ENCODE assay signal across 8 cellular contexts in the genomic region with DNA sequence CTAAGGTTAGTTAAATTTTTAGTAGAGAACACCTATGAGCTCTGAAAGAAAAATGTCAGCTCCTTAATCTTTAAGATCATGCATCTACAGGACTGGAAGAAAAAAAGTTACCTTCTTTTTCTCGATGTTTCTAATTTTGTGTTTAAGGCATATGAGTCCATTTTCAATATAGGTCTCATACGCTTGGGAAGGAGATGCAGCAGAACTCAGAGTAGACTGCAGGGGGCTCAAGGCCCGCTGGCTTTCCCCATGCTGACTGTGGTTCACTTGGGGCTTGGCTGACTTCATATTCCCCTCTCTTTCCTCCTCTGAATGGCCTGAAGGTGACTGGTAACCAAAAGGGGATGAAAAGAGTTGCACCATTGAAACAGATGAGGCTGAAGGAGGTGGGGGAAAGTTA. TPM values are rescaled to one million over a fixed set of nuclear protein-coding genes. Genes with fewer than 3 reads are reported as not detected.
DNase-seq lines count a peak whose midpoint lies in the region; ATAC-seq and TF ChIP-seq lines count a peak whose summit lies in the region.

No MANE protein-coding gene starts in this region.

- H3K4me1 ChIP-seq in BLaER1, result peaks cover 20% of the 10 kb centered on the region
- H3K4me1 ChIP-seq in endodermal cell (ENCODE audit: control insufficient read depth, insufficient read depth, low read length), result peaks cover 6% of the 10 kb centered on the region
- H3K4me1 ChIP-seq in skeletal muscle satellite cell (ENCODE audit: control insufficient read depth, insufficient read depth, low read length), result peaks cover 40% of the 10 kb centered on the region

- peaks cover 43% of the 10 kb centered on the region for H3K4me1 Mint-ChIP-seq in endodermal cell

- H3K36me3 Mint-ChIP-seq in endodermal cell (ENCODE audit: low read depth), result peaks cover 14% of the 10 kb centered on the region

- H3K36me3 ChIP-seq in BLaER1, result no peaks in the 10 kb centered on the region
- H3K36me3 ChIP-seq in endodermal cell (ENCODE audit: control insufficient read depth, insufficient read depth, low read length), result peaks cover 20% of the 10 kb centered on the region
- H3K36me3 ChIP-seq in skeletal muscle satellite cell (ENCODE audit: insufficient read depth, low read length), result peaks cover 20% of the 10 kb centered on the region

- H3K4me2 ChIP-seq in BLaER1 (peak overlapping the region; percentile 95), skeletal muscle satellite cell (ENCODE audit: low read length) (peak overlapping the region; percentile 98)

- H3K27ac Mint-ChIP-seq in endodermal cell, result peak overlapping the region; percentile 42

- TF ChIP-seq CTCF in endodermal cell (conservative IDR thresholded peaks at IDR 0.05), result peak; percentile 93

- 17 to 32% methylated on average over 2 to 3 of the region's 3 CpGs for WGBS in endodermal cell (ENCODE audit: insufficient coverage in 1 of 2, insufficient read length in 1 of 2), 2 experiments

- DNase-seq in GM19238 (ENCODE audit: insufficient read length, low spot score) (peak; percentile 7), SHP77 treated with DMSO at 0.1 percent for 48 hours (lab: John Stamatoyannopoulos, UW) (peak; percentile 73), endodermal cell (peak; percentile 84), T-helper 9 cell (no peak)

- H3K9ac ChIP-seq in BLaER1 (no peak overlapping the region; the same call in 1 of the 2 replicates), endodermal cell (ENCODE audit: extremely low read depth, low read length, poor library complexity, severe bottlenecking) (no peak overlapping the region), skeletal muscle satellite cell (ENCODE audit: low read depth, low read length) (peak overlapping the region; percentile 88)

- no peaks in the 10 kb centered on the region for H3K9me3 Mint-ChIP-seq in endodermal cell

- H3K9me3 ChIP-seq in BLaER1, result no peaks in the 10 kb centered on the region
- H3K9me3 ChIP-seq in endodermal cell (ENCODE audit: control insufficient read depth, low read length), result no peaks in the 10 kb centered on the region
- no peaks in the 10 kb centered on the region for H3K9me3 ChIP-seq in skeletal muscle satellite cell (replicated peaks; ENCODE audit: low read length)

- H4K20me1 ChIP-seq in BLaER1, result no peaks in the 10 kb centered on the region

- H3K27me3 ChIP-seq in BLaER1 (no peaks in the 10 kb centered on the region), endodermal cell (ENCODE audit: control insufficient read depth, insufficient read depth, low read length, poor library complexity, severe bottlenecking) (no peaks in the 10 kb centered on the region), skeletal muscle satellite cell (ENCODE audit: control insufficient read depth, insufficient read depth, low read length) (no peaks in the 10 kb centered on the region)

- H3K4me3 ChIP-seq in BLaER1, result peak overlapping the region; percentile 85
- H3K4me3 ChIP-seq in endodermal cell (ENCODE audit: low read length), result peak overlapping the region; percentile 92
- H3K4me3 ChIP-seq in skeletal muscle satellite cell (ENCODE audit: low read length), result peak overlapping the region; percentile 95

- peaks cover 4% of the 10 kb centered on the region for H3K27me3 Mint-ChIP-seq in endodermal cell (ENCODE audit: insufficient read depth)

- H3K4me3 Mint-ChIP-seq in endodermal cell, result peak overlapping the region; percentile 92

- H3K27ac ChIP-seq in BLaER1 (no peak overlapping the region), endodermal cell (ENCODE audit: low read depth, low read length) (no peak overlapping the region)

- no peak for ATAC-seq in HG03159 (IDR thresholded peaks at IDR 0.05; ENCODE audit: unreplicated experiment)
- ATAC-seq in HG02840 (IDR thresholded peaks at IDR 0.05; ENCODE audit: low FRiP score, unreplicated experiment), result no peak

RNA-seq across cellular contexts. Expression of a gene that starts 1.5 kb away (rescaled TPM):
- 100 to 1,000 TPM in 1 of 2 donors, 10 to 100 TPM in 1; 62.2 to 103 TPM for total RNA-seq in endodermal cell
- 43.4 TPM for polyA plus RNA-seq in endodermal cell (2013, experiment 1 of 2)
- 41.2 TPM for polyA plus RNA-seq in endodermal cell (2013, experiment 2 of 2)
- total RNA-seq in skeletal muscle satellite cell (2012; rRNA removed), result 20.1 and 21.8 TPM in 2 replicates

RNA-seq across cellular contexts. Expression of a gene that starts 57.6 kb away (rescaled TPM):
- total RNA-seq in endodermal cell, result 10 to 100 TPM; 39.4 to 80.0 TPM
- 28.8 TPM for polyA plus RNA-seq in endodermal cell (2013, experiment 1 of 2)
- 28.2 TPM for polyA plus RNA-seq in endodermal cell (2013, experiment 2 of 2)
- total RNA-seq in skeletal muscle satellite cell (2012; rRNA removed), result 18.8 and 22.1 TPM in 2 replicates
